ENCODE assay signal across 8 cellular contexts in genomic region chr2:171319164-171319810, GRCh38.
DNase-seq lines count a peak whose midpoint lies in the region; ATAC-seq and TF ChIP-seq lines count a peak whose summit lies in the region.

No MANE protein-coding gene starts in this region.

- peak overlapping the region; percentile 96 for H3K27ac Mint-ChIP-seq in activated CD8-positive, alpha-beta T cell treated with anti-CD3 and anti-CD28 coated beads for 36 hours
- peak overlapping the region; percentile 95 for H3K27ac Mint-ChIP-seq in stimulated activated naive CD8-positive, alpha-beta T cell treated with anti-CD3 and anti-CD28 coated beads, Interleukin-15, Interleukin-2, amounts not matched to agents 100 ng/mL and 50 ng/mL, for 24 hours
- no peak overlapping the region for H3K27ac Mint-ChIP-seq in glutamatergic neuron (ENCODE audit: unreplicated experiment)

- ATAC-seq in HG03103 (IDR thresholded peaks at IDR 0.05; ENCODE audit: low read depth, unreplicated experiment) (peak; percentile 31), left lobe of liver (no peak)
- peak; percentile 88 for ATAC-seq in activated CD8-positive, alpha-beta T cell treated with anti-CD3 and anti-CD28 coated beads for 36 hours

- TF ChIP-seq CTCF in activated CD8-positive, alpha-beta T cell treated with anti-CD3 and anti-CD28 coated beads for 36 hours (IDR thresholded peaks at IDR 0.05), result no peak
- TF ChIP-seq CTCF in glutamatergic neuron (IDR thresholded peaks at IDR 0.05; ENCODE audit: partially characterized antibody, unreplicated experiment), result no peak

- peak; percentile 23 for TF ChIP-seq POLR2A in GM19193 (IDR thresholded peaks at IDR 0.05; ENCODE audit: extremely low read depth, insufficient read depth, insufficient read length)

- POLR2A ChIA-PET in activated CD8-positive, alpha-beta T cell treated with anti-CD3 and anti-CD28 coated beads for 36 hours (lab: Charles Lee), result interaction anchor here (1.2 to 1.7 kb wide), 3 partner anchors 115 to 160 kb away, joined by 3 to 8 read pairs (median 3); partner anchors contain the start of genes DCAF17 and METTL8

- H3K36me3 Mint-ChIP-seq in activated CD8-positive, alpha-beta T cell treated with anti-CD3 and anti-CD28 coated beads for 36 hours (ENCODE audit: low read depth), result peaks cover 46% of the 10 kb centered on the region
- H3K36me3 Mint-ChIP-seq in stimulated activated naive CD8-positive, alpha-beta T cell treated with anti-CD3 and anti-CD28 coated beads, Interleukin-15, Interleukin-2, amounts not matched to agents 100 ng/mL and 50 ng/mL, for 24 hours (ENCODE audit: low read depth), result peaks cover 58% of the 10 kb centered on the region
- no peaks in the 10 kb centered on the region for H3K36me3 Mint-ChIP-seq in glutamatergic neuron (ENCODE audit: unreplicated experiment)

- CTCF ChIA-PET in activated CD8-positive, alpha-beta T cell treated with anti-CD3 and anti-CD28 coated beads for 36 hours (lab: Charles Lee), result interaction anchor here (0.8 to 2.6 kb wide), 5 partner anchors 9 to 390 kb away, joined by 3 to 10 read pairs (median 4); partner anchors contain the start of gene GORASP2

- peaks cover 43% of the 10 kb centered on the region for H3K4me1 Mint-ChIP-seq in activated CD8-positive, alpha-beta T cell treated with anti-CD3 and anti-CD28 coated beads for 36 hours (ENCODE audit: low read depth)
- H3K4me1 Mint-ChIP-seq in stimulated activated naive CD8-positive, alpha-beta T cell treated with anti-CD3 and anti-CD28 coated beads, Interleukin-15, Interleukin-2, amounts not matched to agents 100 ng/mL and 50 ng/mL, for 24 hours (ENCODE audit: low read depth), result peaks cover 62% of the 10 kb centered on the region
- peaks cover 21% of the 10 kb centered on the region for H3K4me1 Mint-ChIP-seq in glutamatergic neuron (ENCODE audit: low read depth, unreplicated experiment)

- H3K27me3 Mint-ChIP-seq in activated CD8-positive, alpha-beta T cell treated with anti-CD3 and anti-CD28 coated beads for 36 hours, result no peaks in the 10 kb centered on the region
- no peaks in the 10 kb centered on the region for H3K27me3 Mint-ChIP-seq in stimulated activated naive CD8-positive, alpha-beta T cell treated with anti-CD3 and anti-CD28 coated beads, Interleukin-15, Interleukin-2, amounts not matched to agents 100 ng/mL and 50 ng/mL, for 24 hours
- H3K27me3 Mint-ChIP-seq in glutamatergic neuron (ENCODE audit: unreplicated experiment), result no peaks in the 10 kb centered on the region

- peak overlapping the region; percentile 53 for H3K4me3 Mint-ChIP-seq in activated CD8-positive, alpha-beta T cell treated with anti-CD3 and anti-CD28 coated beads for 36 hours
- peak overlapping the region; percentile 73 for H3K4me3 Mint-ChIP-seq in stimulated activated naive CD8-positive, alpha-beta T cell treated with anti-CD3 and anti-CD28 coated beads, Interleukin-15, Interleukin-2, amounts not matched to agents 100 ng/mL and 50 ng/mL, for 24 hours
- H3K4me3 Mint-ChIP-seq in glutamatergic neuron (ENCODE audit: unreplicated experiment), result no peak overlapping the region

- H3K9me3 Mint-ChIP-seq in activated CD8-positive, alpha-beta T cell treated with anti-CD3 and anti-CD28 coated beads for 36 hours, result no peaks in the 10 kb centered on the region
- no peaks in the 10 kb centered on the region for H3K9me3 Mint-ChIP-seq in stimulated activated naive CD8-positive, alpha-beta T cell treated with anti-CD3 and anti-CD28 coated beads, Interleukin-15, Interleukin-2, amounts not matched to agents 100 ng/mL and 50 ng/mL, for 24 hours
- H3K9me3 Mint-ChIP-seq in glutamatergic neuron (ENCODE audit: unreplicated experiment), result no peaks in the 10 kb centered on the region

- intact Hi-C loops in activated CD8-positive, alpha-beta T cell treated with anti-CD3 and anti-CD28 coated beads for 36 hours (cut with micrococcal nuclease), result loop anchor here (1.0 to 5.0 kb wide), 2 partner anchors 59 to 157 kb away; partner anchors contain the start of gene TLK1

- DNase-seq in activated CD8-positive, alpha-beta T cell treated with anti-CD3 and anti-CD28 coated beads for 36 hours, result peak; percentile 78
- DNase-seq in globus pallidus (ENCODE audit: low spot score) (peak; percentile 16), AML-193 (lab: John Stamatoyannopoulos, UW) (no peak), left lobe of liver (ENCODE audit: low spot score) (no peak), glutamatergic neuron (no peak)

Comparison
In these comparisons a context has a peak if more than half of its experiments do, and no peak if none do; other contexts are left out.
1. DNase-seq: peak in activated CD8-positive, alpha-beta T cell treated with anti-CD3 and anti-CD28 coated beads for 36 hours (single experiment) and globus pallidus (single experiment); none in AML-193 (0 of 2), left lobe of liver (single experiment) and glutamatergic neuron (single experiment).